Comparison of ENCODE assay signal across 24 cellular contexts in genomic region chr22:42326301-42326700, GRCh38. TPM values are rescaled to one million over a fixed set of nuclear protein-coding genes. Genes with fewer than 3 reads are reported as not detected.
DNase-seq lines count a peak whose midpoint lies in the region; ATAC-seq and TF ChIP-seq lines count a peak whose summit lies in the region.
"Had no signal": no experiment of that assay in that cellular context is flagged by ENCODE, and none has a peak within 500 bp of the region (broad histone marks: within the 10 kb centered on the region; RNA-seq: fewer than 3 reads in every experiment).

No MANE protein-coding gene starts in this region.

- CTCF ChIA-PET in activated CD4-positive, alpha-beta T cell treated with anti-CD3 and anti-CD28 coated beads, Interleukin-2, amount 10 ng/mL, durations not matched to agents 7 days and 5 days (lab: Charles Lee): interaction anchor here (1.2 kb wide), 1 partner anchor 14 kb away, joined by 3 read pairs; no protein-coding TSS in a partner anchor
- CTCF ChIA-PET in HEK293 (lab: Yijun Ruan, JAX): no interaction called here
- CTCF ChIA-PET in activated CD8-positive, alpha-beta T cell treated with anti-CD3 and anti-CD28 coated beads, Interleukin-2, amount 10 ng/mL, durations not matched to agents 7 days and 5 days (lab: Charles Lee): no interaction called here

- no peaks in the 10 kb centered on the region for H3K36me3 ChIP-seq in HEK293 (ENCODE audit: control insufficient read depth in 2 of 2, insufficient read depth in 1 of 2, low read length in 2 of 2)
- H3K36me3 ChIP-seq: BE2C had no signal

- H3K27me3 Mint-ChIP-seq in activated CD4-positive, alpha-beta T cell treated with anti-CD3 and anti-CD28 coated beads, Interleukin-2, amount 10 ng/mL, durations not matched to agents 7 days and 5 days: no peaks in the 10 kb centered on the region
- H3K27me3 Mint-ChIP-seq in activated T-helper 17 cell treated with anti-CD3 and anti-CD28 coated beads, Interleukin-2, amount 50 U/mL, for 72 hours: no peaks in the 10 kb centered on the region
- peaks cover 4% of the 10 kb centered on the region for H3K27me3 Mint-ChIP-seq in activated naive CD8-positive, alpha-beta T cell treated with anti-CD3 and anti-CD28 coated beads, Interleukin-2, amount 50 U/mL, for 24 hours
- H3K27me3 Mint-ChIP-seq in activated CD8-positive, alpha-beta T cell treated with anti-CD3 and anti-CD28 coated beads, Interleukin-2, amount 10 ng/mL, durations not matched to agents 7 days and 5 days (ENCODE audit: low read depth): no peaks in the 10 kb centered on the region

- H3K4me3 Mint-ChIP-seq in activated CD4-positive, alpha-beta T cell treated with anti-CD3 and anti-CD28 coated beads, Interleukin-2, amount 10 ng/mL, durations not matched to agents 7 days and 5 days: no peak overlapping the region
- no peak overlapping the region for H3K4me3 Mint-ChIP-seq in activated T-helper 17 cell treated with anti-CD3 and anti-CD28 coated beads, Interleukin-2, amount 50 U/mL, for 72 hours
- H3K4me3 Mint-ChIP-seq in activated naive CD8-positive, alpha-beta T cell treated with anti-CD3 and anti-CD28 coated beads, Interleukin-2, amount 50 U/mL, for 24 hours: no peak overlapping the region
- H3K4me3 Mint-ChIP-seq in activated CD8-positive, alpha-beta T cell treated with anti-CD3 and anti-CD28 coated beads, Interleukin-2, amount 10 ng/mL, durations not matched to agents 7 days and 5 days: no peak overlapping the region
- H3K4me3 Mint-ChIP-seq: CD4-positive, CD25-positive, alpha-beta regulatory T cell; H9; HFFc6 had no signal

- ATAC-seq in activated T-helper 17 cell treated with anti-CD3 and anti-CD28 coated beads, Interleukin-2, amount 50 U/mL, for 72 hours (replicated peaks): no peak
- no peak for ATAC-seq in activated naive CD8-positive, alpha-beta T cell treated with anti-CD3 and anti-CD28 coated beads, Interleukin-2, amount 50 U/mL, for 24 hours
- ATAC-seq in activated CD8-positive, alpha-beta T cell treated with anti-CD3 and anti-CD28 coated beads, Interleukin-2, amount 10 ng/mL, durations not matched to agents 7 days and 5 days: no peak
- ATAC-seq in HG02885 (IDR thresholded peaks at IDR 0.05; ENCODE audit: poor library complexity, unreplicated experiment): no peak
- ATAC-seq: PC-3 had no signal

- no peak overlapping the region for H3K4me3 ChIP-seq in HEK293 (ENCODE audit: low read depth, low read length)
- H3K4me3 ChIP-seq: GM23248 had no signal

- H3K9me3 Mint-ChIP-seq in activated CD4-positive, alpha-beta T cell treated with anti-CD3 and anti-CD28 coated beads, Interleukin-2, amount 10 ng/mL, durations not matched to agents 7 days and 5 days: peaks cover 5% of the 10 kb centered on the region
- H3K9me3 Mint-ChIP-seq in activated T-helper 17 cell treated with anti-CD3 and anti-CD28 coated beads, Interleukin-2, amount 50 U/mL, for 72 hours: no peaks in the 10 kb centered on the region
- peaks cover 4% of the 10 kb centered on the region for H3K9me3 Mint-ChIP-seq in activated naive CD8-positive, alpha-beta T cell treated with anti-CD3 and anti-CD28 coated beads, Interleukin-2, amount 50 U/mL, for 24 hours
- H3K9me3 Mint-ChIP-seq in activated CD8-positive, alpha-beta T cell treated with anti-CD3 and anti-CD28 coated beads, Interleukin-2, amount 10 ng/mL, durations not matched to agents 7 days and 5 days (ENCODE audit: insufficient read depth): peaks cover 9% of the 10 kb centered on the region
- H3K9me3 Mint-ChIP-seq: HFFc6 had no signal

- H3K4me1 Mint-ChIP-seq in activated CD4-positive, alpha-beta T cell treated with anti-CD3 and anti-CD28 coated beads, Interleukin-2, amount 10 ng/mL, durations not matched to agents 7 days and 5 days: peaks cover 50% of the 10 kb centered on the region
- H3K4me1 Mint-ChIP-seq in activated T-helper 17 cell treated with anti-CD3 and anti-CD28 coated beads, Interleukin-2, amount 50 U/mL, for 72 hours: peaks cover 15% of the 10 kb centered on the region
- H3K4me1 Mint-ChIP-seq in activated naive CD8-positive, alpha-beta T cell treated with anti-CD3 and anti-CD28 coated beads, Interleukin-2, amount 50 U/mL, for 24 hours: peaks cover 36% of the 10 kb centered on the region
- peaks cover 31% of the 10 kb centered on the region for H3K4me1 Mint-ChIP-seq in activated CD8-positive, alpha-beta T cell treated with anti-CD3 and anti-CD28 coated beads, Interleukin-2, amount 10 ng/mL, durations not matched to agents 7 days and 5 days (ENCODE audit: low read depth)

- H3K36me3 Mint-ChIP-seq in activated CD4-positive, alpha-beta T cell treated with anti-CD3 and anti-CD28 coated beads, Interleukin-2, amount 10 ng/mL, durations not matched to agents 7 days and 5 days (ENCODE audit: low read depth): peaks cover 3% of the 10 kb centered on the region
- no peaks in the 10 kb centered on the region for H3K36me3 Mint-ChIP-seq in activated T-helper 17 cell treated with anti-CD3 and anti-CD28 coated beads, Interleukin-2, amount 50 U/mL, for 72 hours (ENCODE audit: low read depth)
- no peaks in the 10 kb centered on the region for H3K36me3 Mint-ChIP-seq in activated naive CD8-positive, alpha-beta T cell treated with anti-CD3 and anti-CD28 coated beads, Interleukin-2, amount 50 U/mL, for 24 hours (ENCODE audit: low read depth)
- peaks cover 7% of the 10 kb centered on the region for H3K36me3 Mint-ChIP-seq in activated CD8-positive, alpha-beta T cell treated with anti-CD3 and anti-CD28 coated beads, Interleukin-2, amount 10 ng/mL, durations not matched to agents 7 days and 5 days (ENCODE audit: low read depth)

- H3K9me3 ChIP-seq in HEK293 (ENCODE audit: control insufficient read depth, insufficient read depth, low read depth, low read length): no peaks in the 10 kb centered on the region
- H3K9me3 ChIP-seq: BE2C had no signal

- no peak overlapping the region for H3K27ac ChIP-seq in HEK293 (ENCODE audit: extremely low read depth, low read depth, low read length)
- H3K27ac ChIP-seq: GM23248 had no signal

- POLR2A ChIA-PET in activated CD4-positive, alpha-beta T cell treated with anti-CD3 and anti-CD28 coated beads, Interleukin-2, amount 10 ng/mL, durations not matched to agents 7 days and 5 days (lab: Charles Lee): no interaction called here
- POLR2A ChIA-PET in HEK293 (lab: Yijun Ruan, JAX): no interaction called here
- POLR2A ChIA-PET in activated CD8-positive, alpha-beta T cell treated with anti-CD3 and anti-CD28 coated beads, Interleukin-2, amount 10 ng/mL, durations not matched to agents 7 days and 5 days (lab: Charles Lee): no interaction called here

- H3K4me1 ChIP-seq in HEK293 (ENCODE audit: control insufficient read depth, insufficient read depth, low read length): peaks cover 11% of the 10 kb centered on the region

- peak overlapping the region; percentile 6 for H3K27ac Mint-ChIP-seq in activated CD4-positive, alpha-beta T cell treated with anti-CD3 and anti-CD28 coated beads, Interleukin-2, amount 10 ng/mL, durations not matched to agents 7 days and 5 days
- peak overlapping the region; percentile 15 for H3K27ac Mint-ChIP-seq in activated T-helper 17 cell treated with anti-CD3 and anti-CD28 coated beads, Interleukin-2, amount 50 U/mL, for 72 hours
- no peak overlapping the region for H3K27ac Mint-ChIP-seq in activated naive CD8-positive, alpha-beta T cell treated with anti-CD3 and anti-CD28 coated beads, Interleukin-2, amount 50 U/mL, for 24 hours
- H3K27ac Mint-ChIP-seq in activated CD8-positive, alpha-beta T cell treated with anti-CD3 and anti-CD28 coated beads, Interleukin-2, amount 10 ng/mL, durations not matched to agents 7 days and 5 days: no peak overlapping the region
- H3K27ac Mint-ChIP-seq: HFFc6 had no signal

- no peak for DNase-seq in activated CD4-positive, alpha-beta T cell treated with anti-CD3 and anti-CD28 coated beads, Interleukin-2, amount 10 ng/mL, durations not matched to agents 7 days and 5 days
- DNase-seq in activated CD4-positive, alpha-beta T cell treated with anti-CD3 and anti-CD28 coated beads, Interleukin-2, amount 50 U/mL, for 48 hours: no peak
- no peak for DNase-seq in activated naive CD8-positive, alpha-beta T cell treated with anti-CD3 and anti-CD28 coated beads, Interleukin-2, amount 50 U/mL, for 24 hours
- DNase-seq in activated CD8-positive, alpha-beta T cell treated with anti-CD3 and anti-CD28 coated beads, Interleukin-2, amount 10 ng/mL, durations not matched to agents 7 days and 5 days: no peak
- DNase-seq: 8988T; BE2C; CD4-positive, CD25-positive, alpha-beta regulatory T cell; GM23248; H9; HFFc6; Karpas-422; NCI-H1105; NCI-H1436 treated with DMSO at 0.1 percent for 48 hours; NCI-H1930; NCI-H446 treated with DMSO at 0.1 percent for 48 hours; NCI-H526; NCI-H82; NK-92 treated with Interleukin-12 subunit alpha and Interleukin-12 subunit beta, amount 100 ng/mL, for 24 hours; PC-3; SHP77; SW 1271 had no signal

- no peak for TF ChIP-seq CTCF in HEK293 (tag by site-specific recombination; IDR thresholded peaks at IDR 0.05)

TF ChIP-seq in HEK293, 187 proteins besides CTCF, POLR2A, EP300 and RAD21 (continues in another document):
- TF ChIP-seq REST (tag by site-specific recombination; IDR thresholded peaks at IDR 0.05): peak; percentile 81

RNA-seq across cellular contexts. Expression of gene TCF20, which starts 55.8 kb away (rescaled TPM):
- total RNA-seq in activated CD4-positive, alpha-beta T cell treated with anti-CD3 and anti-CD28 coated beads, Interleukin-2, amount 10 ng/mL, durations not matched to agents 7 days and 5 days: 10 to 100 TPM; 82.1 to 87.1 TPM
- total RNA-seq in activated T-helper 17 cell treated with anti-CD3 and anti-CD28 coated beads, Interleukin-2, amount 50 U/mL, for 72 hours: 10 to 100 TPM; 61.2 to 72.5 TPM
- total RNA-seq in activated CD8-positive, alpha-beta T cell treated with anti-CD3 and anti-CD28 coated beads, Interleukin-2, amount 10 ng/mL, durations not matched to agents 7 days and 5 days: 10 to 100 TPM; 75.9 to 80.5 TPM

Comparison
In these comparisons a context has a peak if more than half of its experiments do, and no peak if none do; other contexts are left out.
1. H3K27ac Mint-ChIP-seq: peak in activated CD4-positive, alpha-beta T cell treated with anti-CD3 and anti-CD28 coated beads, Interleukin-2, amount 10 ng/mL, durations not matched to agents 7 days and 5 days (single experiment) and activated T-helper 17 cell treated with anti-CD3 and anti-CD28 coated beads, Interleukin-2, amount 50 U/mL, for 72 hours (single experiment); none in activated naive CD8-positive, alpha-beta T cell treated with anti-CD3 and anti-CD28 coated beads, Interleukin-2, amount 50 U/mL, for 24 hours (single experiment) and activated CD8-positive, alpha-beta T cell treated with anti-CD3 and anti-CD28 coated beads, Interleukin-2, amount 10 ng/mL, durations not matched to agents 7 days and 5 days (single experiment).